ENCODE assay signal across 16 cellular contexts in genomic region chr6:71463061-71463460, GRCh38.
DNase-seq lines count a peak whose midpoint lies in the region; ATAC-seq and TF ChIP-seq lines count a peak whose summit lies in the region.
"Had no signal": no experiment of that assay in that cellular context is flagged by ENCODE, and none has a peak within 500 bp of the region (broad histone marks: within the 10 kb centered on the region; RNA-seq: fewer than 3 reads in every experiment).

No MANE protein-coding gene starts in this region.

- H3K4me1 ChIP-seq in GM23248 (ENCODE audit: insufficient read depth) (peaks cover 18% of the 10 kb centered on the region), endodermal cell (ENCODE audit: control insufficient read depth, insufficient read depth, low read length) (no peaks in the 10 kb centered on the region), vagina (no peaks in the 10 kb centered on the region)
- H3K4me1 ChIP-seq in CD4-positive, alpha-beta memory T cell (ENCODE audit: insufficient read depth, low read length): no peaks in the 10 kb centered on the region
- H3K4me1 ChIP-seq: Caco-2, HAP-1 had no signal

- no peaks in the 10 kb centered on the region for H3K4me1 Mint-ChIP-seq in endodermal cell
- H3K4me1 Mint-ChIP-seq in CD4-positive, alpha-beta memory T cell: no peaks in the 10 kb centered on the region
- H3K4me1 Mint-ChIP-seq: CD14-positive monocyte; CD8-positive, alpha-beta memory T cell had no signal

- H3K79me2 ChIP-seq in GM23248 (ENCODE audit: insufficient read depth): no peaks in the 10 kb centered on the region

- H3K36me3 ChIP-seq in GM23248 (ENCODE audit: low read depth) (no peaks in the 10 kb centered on the region), endodermal cell (ENCODE audit: control insufficient read depth, insufficient read depth, low read length) (no peaks in the 10 kb centered on the region), vagina (no peaks in the 10 kb centered on the region)
- H3K36me3 ChIP-seq in CD4-positive, alpha-beta memory T cell (ENCODE audit: insufficient read depth, low read length): no peaks in the 10 kb centered on the region
- H3K36me3 ChIP-seq: HAP-1 had no signal

- no peak for TF ChIP-seq POLR2A in vagina (IDR thresholded peaks at IDR 0.05)

- no peak overlapping the region for H3K27ac Mint-ChIP-seq in endodermal cell
- H3K27ac Mint-ChIP-seq in CD4-positive, alpha-beta memory T cell: no peak overlapping the region
- H3K27ac Mint-ChIP-seq: CD14-positive monocyte; CD8-positive, alpha-beta memory T cell had no signal

- H3K27me3 ChIP-seq in GM23248 (replicated peaks; ENCODE audit: insufficient read depth): no peaks in the 10 kb centered on the region
- no peaks in the 10 kb centered on the region for H3K27me3 ChIP-seq in endodermal cell (ENCODE audit: control insufficient read depth, insufficient read depth, low read length, poor library complexity, severe bottlenecking)
- H3K27me3 ChIP-seq in CD4-positive, alpha-beta memory T cell (ENCODE audit: insufficient read depth, low read length): no peaks in the 10 kb centered on the region
- no peaks in the 10 kb centered on the region for H3K27me3 ChIP-seq in vagina

- no peak for DNase-seq in GM23248
- peak; percentile 96 for DNase-seq in amniotic epithelial cell (ENCODE audit: low read depth)
- peak; percentile 51 for DNase-seq in fibroblast of peridontal ligament (ENCODE audit: extremely low read depth)
- peak; percentile 60 for DNase-seq in iris pigment epithelial cell (ENCODE audit: low read depth)
- no peak for DNase-seq in endodermal cell
- no peak for DNase-seq in CD4-positive, alpha-beta memory T cell
- no peak for DNase-seq in vagina (ENCODE audit: extremely low spot score in 2 of 2)
- DNase-seq: Caco-2; CD8-positive, alpha-beta memory T cell; DND-41; GDM1 had no signal

- no peak overlapping the region for H3K4me3 Mint-ChIP-seq in endodermal cell
- no peak overlapping the region for H3K4me3 Mint-ChIP-seq in CD4-positive, alpha-beta memory T cell
- H3K4me3 Mint-ChIP-seq: CD14-positive monocyte; CD8-positive, alpha-beta memory T cell had no signal

- no peaks in the 10 kb centered on the region for H3K9me2 ChIP-seq in GM23248 (ENCODE audit: insufficient read depth)

- no peak overlapping the region for H3K9ac ChIP-seq in GM23248
- no peak overlapping the region for H3K9ac ChIP-seq in endodermal cell (ENCODE audit: extremely low read depth, low read length, poor library complexity, severe bottlenecking)

- intact Hi-C loops in CD4-positive, alpha-beta memory T cell (cut with micrococcal nuclease): no loop called here
- intact Hi-C loops in vagina (cut with DNase I): no loop called here

- H3K9me3 ChIP-seq in GM23248 (ENCODE audit: low read depth) (peaks cover 9% of the 10 kb centered on the region), endodermal cell (ENCODE audit: control insufficient read depth, low read length) (peaks cover 6% of the 10 kb centered on the region), vagina (peaks cover 3% of the 10 kb centered on the region)
- no peaks in the 10 kb centered on the region for H3K9me3 ChIP-seq in CD4-positive, alpha-beta memory T cell (ENCODE audit: control insufficient read depth in 1 of 2, low read length in 2 of 2)
- H3K9me3 ChIP-seq: HAP-1 had no signal

- no peak overlapping the region for H3K4me3 ChIP-seq in GM23248
- H3K4me3 ChIP-seq in endodermal cell (ENCODE audit: low read length): no peak overlapping the region
- H3K4me3 ChIP-seq in CD4-positive, alpha-beta memory T cell (ENCODE audit: low read length in 2 of 2): no peak overlapping the region
- no peak overlapping the region for H3K4me3 ChIP-seq in vagina
- H3K4me3 ChIP-seq: HAP-1 had no signal

- H3K27me3 Mint-ChIP-seq in endodermal cell (ENCODE audit: insufficient read depth): no peaks in the 10 kb centered on the region
- no peaks in the 10 kb centered on the region for H3K27me3 Mint-ChIP-seq in CD4-positive, alpha-beta memory T cell

- H2AFZ ChIP-seq in GM23248: 0 out of 2 replicates have a peak overlapping the region, but pooled peaks have one; percentile 11

- in situ Hi-C loops in GM23248 (cut with MboI): no loop called here

- 3 to 5% methylated on average over 1 of the region's 1 CpG for WGBS in GM23248 (ENCODE audit: low coverage in 1 of 2, low lambda C conversion rate in 2 of 2, missing lambda C conversion rate in 2 of 2), 2 experiments
- 83 to 88% methylated on average over 1 of the region's 1 CpG for WGBS in endodermal cell (ENCODE audit: insufficient coverage in 1 of 2, insufficient read length in 1 of 2), 2 experiments

- peaks cover 1% of the 10 kb centered on the region for H3K36me3 Mint-ChIP-seq in endodermal cell (ENCODE audit: low read depth)
- H3K36me3 Mint-ChIP-seq in CD4-positive, alpha-beta memory T cell: no peaks in the 10 kb centered on the region
- H3K36me3 Mint-ChIP-seq: CD14-positive monocyte; CD8-positive, alpha-beta memory T cell had no signal

- POLR2A ChIA-PET in CD4-positive, alpha-beta memory T cell (lab: Charles Lee; ENCODE audit: partially characterized antibody): no interaction called here

- no peaks in the 10 kb centered on the region for H4K20me1 ChIP-seq in GM23248 (ENCODE audit: insufficient read depth)

- peaks cover 9% of the 10 kb centered on the region for H3F3A ChIP-seq in GM23248 (ENCODE audit: insufficient read depth)

- H3K4me2 ChIP-seq in GM23248 (ENCODE audit: unreplicated experiment): no peak overlapping the region

- no peak overlapping the region for H3K27ac ChIP-seq in GM23248
- H3K27ac ChIP-seq in endodermal cell (ENCODE audit: low read depth, low read length): no peak overlapping the region
- H3K27ac ChIP-seq in CD4-positive, alpha-beta memory T cell (ENCODE audit: low read depth, low read length): no peak overlapping the region
- H3K27ac ChIP-seq in vagina: no peak overlapping the region
- H3K27ac ChIP-seq: 22Rv1, HL-60 had no signal

- TF ChIP-seq CTCF in endodermal cell (conservative IDR thresholded peaks at IDR 0.05): no peak
- no peak for TF ChIP-seq CTCF in vagina (IDR thresholded peaks at IDR 0.05)

- peaks cover 18% of the 10 kb centered on the region for H3K9me3 Mint-ChIP-seq in endodermal cell
- peaks cover 0 to 11% (median 5%) of the 10 kb centered on the region in 8 donors for H3K9me3 Mint-ChIP-seq in CD4-positive, alpha-beta memory T cell

- CTCF ChIA-PET in CD4-positive, alpha-beta memory T cell (lab: Charles Lee; ENCODE audit: partially characterized antibody): no interaction called here

- no peak for ATAC-seq in HG03457 (IDR thresholded peaks at IDR 0.05; ENCODE audit: unreplicated experiment)

Comparison
In these comparisons a context has a peak if more than half of its experiments do, and no peak if none do; other contexts are left out.
1. DNase-seq: peak in amniotic epithelial cell (single experiment), fibroblast of peridontal ligament (single experiment) and iris pigment epithelial cell (single experiment); none in GM23248 (single experiment), endodermal cell (single experiment), CD4-positive, alpha-beta memory T cell (0 of 5) and vagina (0 of 2).